15 cellular contexts compared by ENCODE assay signal in the genomic region with DNA sequence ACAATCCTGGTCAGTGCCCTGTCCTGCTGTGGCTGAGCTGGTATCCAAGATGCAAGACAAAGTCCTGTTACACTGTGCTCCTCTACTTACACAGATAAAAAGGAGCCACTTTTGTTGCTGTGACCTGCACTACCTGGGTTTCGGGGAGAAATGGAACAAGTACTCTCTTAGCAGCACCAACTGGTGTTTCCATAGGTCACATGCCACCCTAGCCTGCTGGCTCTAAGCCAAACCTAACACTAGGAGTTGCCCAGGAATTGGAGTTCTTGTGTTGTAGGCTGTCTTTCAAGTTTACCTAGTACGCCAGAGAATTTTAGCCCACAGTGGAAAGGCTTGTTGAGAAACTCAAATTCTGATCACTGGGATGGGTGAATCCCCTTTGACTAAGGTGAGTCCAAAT.
"Had no signal": no experiment of that assay in that cellular context is flagged by ENCODE, and none has a peak within 500 bp of the region (broad histone marks: within the 10 kb centered on the region; RNA-seq: fewer than 3 reads in every experiment).

No MANE protein-coding gene starts in this region.

- H3K4me3 Mint-ChIP-seq: activated CD8-positive, alpha-beta T cell treated with anti-CD3 and anti-CD28 coated beads for 36 hours; activated naive CD8-positive, alpha-beta T cell treated with anti-CD3 and anti-CD28 coated beads, Interleukin-2, amount 10 ng/mL, durations not matched to agents 7 days and 5 days; activated T-cell treated with anti-CD3 and anti-CD28 coated beads, Interleukin-2, amount 50 U/mL, for 72 hours; mesothelial cell of epicardium; neural crest cell had no signal

- ATAC-seq: activated CD8-positive, alpha-beta T cell treated with anti-CD3 and anti-CD28 coated beads for 36 hours; activated T-cell treated with anti-CD3 and anti-CD28 coated beads, Interleukin-2, amount 50 U/mL, for 72 hours; sciatic nerve had no signal

- DNase-seq: activated CD4-positive, alpha-beta T cell treated with anti-CD3 and anti-CD28 coated beads for 4 hours; activated CD8-positive, alpha-beta memory T cell treated with anti-CD3 and anti-CD28 coated beads, Interleukin-2, amount 50 U/mL, for 4 hours; activated CD8-positive, alpha-beta T cell treated with anti-CD3 and anti-CD28 coated beads for 36 hours; activated naive CD8-positive, alpha-beta T cell treated with anti-CD3 and anti-CD28 coated beads, Interleukin-2, amount 10 ng/mL, durations not matched to agents 7 days and 5 days; activated T-cell treated with anti-CD3 and anti-CD28 coated beads, Interleukin-2, amount 50 U/mL, for 72 hours; anterior cingulate cortex; dorsolateral prefrontal cortex; esophagus squamous epithelium; foreskin fibroblast; head of caudate nucleus; stimulated activated CD4-positive, alpha-beta T cell treated with anti-CD3 and anti-CD28 coated beads, Interleukin-12 subunit alpha, Interleukin-12 subunit beta, amount 100 ng/mL, for 4 hours; stimulated activated naive CD4-positive, alpha-beta T cell had no signal

- H3K4me1 Mint-ChIP-seq: activated naive CD8-positive, alpha-beta T cell treated with anti-CD3 and anti-CD28 coated beads, Interleukin-2, amount 10 ng/mL, durations not matched to agents 7 days and 5 days; neural crest cell had no signal

- H3K27me3 ChIP-seq: esophagus squamous epithelium had no signal

- H3K4me3 ChIP-seq: dorsolateral prefrontal cortex, esophagus squamous epithelium had no signal

- H3K27ac ChIP-seq: dorsolateral prefrontal cortex had no signal

- H3K36me3 ChIP-seq: esophagus squamous epithelium had no signal

- H3K36me3 Mint-ChIP-seq: activated naive CD8-positive, alpha-beta T cell treated with anti-CD3 and anti-CD28 coated beads, Interleukin-2, amount 10 ng/mL, durations not matched to agents 7 days and 5 days had no signal

- H3K9me3 Mint-ChIP-seq: activated CD8-positive, alpha-beta T cell treated with anti-CD3 and anti-CD28 coated beads for 36 hours; activated naive CD8-positive, alpha-beta T cell treated with anti-CD3 and anti-CD28 coated beads, Interleukin-2, amount 10 ng/mL, durations not matched to agents 7 days and 5 days had no signal

- H3K27me3 Mint-ChIP-seq: activated CD8-positive, alpha-beta T cell treated with anti-CD3 and anti-CD28 coated beads for 36 hours; activated naive CD8-positive, alpha-beta T cell treated with anti-CD3 and anti-CD28 coated beads, Interleukin-2, amount 10 ng/mL, durations not matched to agents 7 days and 5 days had no signal

- H3K27ac Mint-ChIP-seq: activated CD8-positive, alpha-beta T cell treated with anti-CD3 and anti-CD28 coated beads for 36 hours; activated T-cell treated with anti-CD3 and anti-CD28 coated beads, Interleukin-2, amount 50 U/mL, for 72 hours had no signal
